Comparison of ENCODE assay signal across 19 cellular contexts in the genomic region with DNA sequence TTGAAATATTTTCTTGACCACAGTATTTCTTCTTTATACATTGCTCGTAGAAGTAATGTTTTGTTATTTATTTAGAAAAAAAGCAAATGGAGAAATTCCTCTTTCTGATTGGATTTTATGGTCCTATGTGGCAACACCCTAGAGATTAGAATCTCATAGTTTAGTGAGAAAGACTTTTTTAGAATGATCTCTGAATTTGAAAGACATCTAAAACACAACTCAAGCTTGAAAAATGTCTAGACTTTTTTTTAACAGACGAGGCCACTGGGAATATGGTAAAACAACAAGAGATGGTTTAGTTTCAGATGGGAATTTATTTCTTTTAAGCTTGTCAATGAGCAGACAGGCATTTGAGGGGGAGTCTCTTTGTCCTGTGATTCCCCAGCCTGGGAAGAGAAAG.
"Had no signal": no experiment of that assay in that cellular context is flagged by ENCODE, and none has a peak within 500 bp of the region (broad histone marks: within the 10 kb centered on the region; RNA-seq: fewer than 3 reads in every experiment).

No MANE protein-coding gene starts in this region.

- H3K27me3 Mint-ChIP-seq: type B pancreatic cell had no signal

- H3K36me3 Mint-ChIP-seq: naive thymus-derived CD4-positive, alpha-beta T cell had no signal

- H3K27ac ChIP-seq: epithelial cell of prostate, esophagus muscularis mucosa, ovary, thoracic aorta had no signal

- H3K9me3 ChIP-seq: esophagus muscularis mucosa, ovary, thoracic aorta had no signal

- H3K36me3 ChIP-seq: esophagus muscularis mucosa, ovary, thoracic aorta had no signal

- H3K27me3 ChIP-seq: esophagus muscularis mucosa, ovary had no signal

- H3K4me1 ChIP-seq: esophagus muscularis mucosa had no signal

- H3K9me3 Mint-ChIP-seq: type B pancreatic cell had no signal

- H3K27ac Mint-ChIP-seq: naive thymus-derived CD4-positive, alpha-beta T cell; type B pancreatic cell had no signal

- DNase-seq: effector CD8-positive, alpha-beta T cell; foreskin fibroblast; head of caudate nucleus; hippocampal formation; kidney glomerular epithelial cell; mammary epithelial cell; naive thymus-derived CD4-positive, alpha-beta T cell; ovary; right cardiac atrium; stimulated activated CD4-positive, alpha-beta T cell treated with anti-CD3 and anti-CD28 coated beads, Interleukin-2, amount 100 ng/mL, for 48 hours; stimulated activated naive CD8-positive, alpha-beta T cell treated with anti-CD3 and anti-CD28 coated beads, Interleukin-15, Interleukin-2, amounts not matched to agents 100 U/mL and 50 U/mL, for 24 hours had no signal

- H3K4me3 ChIP-seq: coronary artery, esophagus muscularis mucosa, ovary, smooth muscle cell, thoracic aorta had no signal

- H3K4me3 Mint-ChIP-seq: naive thymus-derived CD4-positive, alpha-beta T cell; neural crest cell; type B pancreatic cell had no signal

- ATAC-seq: left lobe of liver; naive thymus-derived CD4-positive, alpha-beta T cell; right cardiac atrium; stimulated activated naive CD8-positive, alpha-beta T cell treated with anti-CD3 and anti-CD28 coated beads, Interleukin-15, Interleukin-2, amounts not matched to agents 100 U/mL and 50 U/mL, for 24 hours had no signal
